ENCODE assay signal across 22 cellular contexts in genomic region chr5:59732806-59733205, GRCh38.
"Had no signal": no experiment of that assay in that cellular context is flagged by ENCODE, and none has a peak within 500 bp of the region (broad histone marks: within the 10 kb centered on the region; RNA-seq: fewer than 3 reads in every experiment).

No MANE protein-coding gene starts in this region.

- DNase-seq: cortex of kidney; dorsolateral prefrontal cortex; effector CD8-positive, alpha-beta T cell; immature natural killer cell; kidney; left cardiac atrium; left ventricle myocardium inferior; mesenchymal stem cell; naive B cell; posterior cingulate gyrus; sigmoid colon; small intestine; stimulated activated CD4-positive, alpha-beta T cell treated with anti-CD3 and anti-CD28 coated beads, Interleukin-12 subunit alpha, Interleukin-12 subunit beta, amount 100 ng/mL, for 4 hours; stimulated activated naive CD4-positive, alpha-beta T cell; stomach; substantia nigra; trophoblast cell had no signal

- H3K4me1 ChIP-seq: left ventricle myocardium inferior, right atrium auricular region had no signal

- H3K4me1 Mint-ChIP-seq: immature natural killer cell had no signal

- H3K9me3 Mint-ChIP-seq: immature natural killer cell, naive B cell, nephron had no signal

- ATAC-seq: left cardiac atrium had no signal

- H3K27ac Mint-ChIP-seq: immature natural killer cell, nephron had no signal

- H3K27me3 ChIP-seq: dorsolateral prefrontal cortex, neutrophil, right atrium auricular region, sigmoid colon, stomach had no signal

- H3K4me3 Mint-ChIP-seq: immature natural killer cell, naive B cell, nephron had no signal

- H3K27me3 Mint-ChIP-seq: naive B cell had no signal

- H3K36me3 ChIP-seq: left ventricle myocardium inferior, neutrophil, right atrium auricular region, sigmoid colon, stomach, thoracic aorta had no signal

- H3K4me3 ChIP-seq: dorsolateral prefrontal cortex, left ventricle myocardium inferior, lung, right atrium auricular region, sigmoid colon, stomach, thoracic aorta had no signal

- H3K9me3 ChIP-seq: left ventricle myocardium inferior, neutrophil, right atrium auricular region, sigmoid colon, stomach, thoracic aorta had no signal

- H3K36me3 Mint-ChIP-seq: immature natural killer cell, naive B cell had no signal

- H3K27ac ChIP-seq: dorsolateral prefrontal cortex, left ventricle myocardium inferior, neutrophil, right atrium auricular region, stomach, thoracic aorta had no signal
